ENCODE assay signal across 8 cellular contexts in genomic region chr1:67831850-67832513, GRCh38. TPM values are rescaled to one million over a fixed set of nuclear protein-coding genes. Genes with fewer than 3 reads are reported as not detected.
DNase-seq lines count a peak whose midpoint lies in the region; ATAC-seq, FAIRE-seq and TF ChIP-seq lines count a peak whose summit lies in the region.

No MANE protein-coding gene starts in this region.

- no peaks in the 10 kb centered on the region for H3K9me3 ChIP-seq in aorta (ENCODE audit: control insufficient read depth, low read length)

- H3K36me3 ChIP-seq in aorta (ENCODE audit: control insufficient read depth in 1 of 2, insufficient read depth in 2 of 2, low read length in 1 of 2) = no peaks in the 10 kb centered on the region

- H3K27ac ChIP-seq in aorta (ENCODE audit: low read depth in 1 of 2, low read length in 2 of 2) = peak overlapping the region; percentile 91 to 96

- 0 to 1% methylated on average over 34 of the region's 34 CpGs for WGBS in aorta, 2 donors

- peaks cover 0 to 6% of the 10 kb centered on the region in 2 donors for H3K4me1 ChIP-seq in aorta (ENCODE audit: control insufficient read depth in 1 of 2, insufficient read depth in 2 of 2, low read length in 2 of 2)

- ATAC-seq in aorta (ENCODE audit: low FRiP score) = peak; percentile 73

- TF ChIP-seq POLR2A in GM12892 (IDR thresholded peaks at IDR 0.05; ENCODE audit: low read depth, low read length) = no peak

- DNase-seq in COR-L47 (lab: John Stamatoyannopoulos, UW) (peak; percentile 44), HTR-8/SVneo (ENCODE audit: insufficient read length, low spot score) (peak; percentile 48), SW 1271 (lab: John Stamatoyannopoulos, UW) (peak; percentile 7 to 76), epithelial cell of proximal tubule (ENCODE audit: low read depth) (no peak), midbrain (lab: John Stamatoyannopoulos, UW) (peak; percentile 67), aorta (peak; percentile 71 to 84), activated gamma-delta T cell treated with Interleukin-2 at 50 U/mL for 16 hours (no peak), GM12892 (ENCODE audit: insufficient read length) (no peak)

- no peak for TF ChIP-seq CTCF in epithelial cell of proximal tubule (conservative IDR thresholded peaks at IDR 0.05; ENCODE audit: low read depth, low read length)

- no peaks in the 10 kb centered on the region for H3K27me3 ChIP-seq in aorta (ENCODE audit: control insufficient read depth in 1 of 2, insufficient read depth in 2 of 2, low read length in 1 of 2)

- peak; percentile 9 for FAIRE-seq in HTR-8/SVneo (lab: Jason Lieb, UNC)
- no peak for FAIRE-seq in GM12892 (lab: Jason Lieb, UNC)

- H3K4me3 ChIP-seq in epithelial cell of proximal tubule (ENCODE audit: low read depth, low read length) (peak overlapping the region; percentile 87), aorta (ENCODE audit: low read length in 2 of 2) (peak overlapping the region; percentile 71 to 93)

- intact Hi-C loops in aorta (cut with DNase I) = loop anchor here (1.0 to 10.0 kb wide), 7 partner anchors 19 to 393 kb away; partner anchors contain the start of gene GADD45A (in 1 of the 2)

RNA-seq across cellular contexts. Expression of gene GNG12, which starts 1.3 kb away (rescaled TPM):
- total RNA-seq in epithelial cell of proximal tubule (67.1 and 95.4 TPM in 2 replicates), aorta (100 to 1,000 TPM; 123 to 175 TPM)
- polyA plus RNA-seq in aorta = 10 to 100 TPM; 84.9 to 96.8 TPM
- polyA plus RNA-seq in GM12892 (2012; ENCODE audit: missing spikeins) = 0.32 TPM

Comparison
In these comparisons a context has a peak if more than half of its experiments do, and no peak if none do; other contexts are left out.
1. DNase-seq: peak in COR-L47 (single experiment), HTR-8/SVneo (single experiment), SW 1271 (2 of 2), midbrain (single experiment) and aorta (2 of 2); none in epithelial cell of proximal tubule (single experiment), activated gamma-delta T cell treated with Interleukin-2 at 50 U/mL for 16 hours (single experiment) and GM12892 (single experiment).